ENCODE assay signal across 17 cellular contexts in genomic region chr13:78722700-78723099, GRCh38.
"Had no signal": no experiment of that assay in that cellular context is flagged by ENCODE, and none has a peak within 500 bp of the region (broad histone marks: within the 10 kb centered on the region; RNA-seq: fewer than 3 reads in every experiment).

No MANE protein-coding gene starts in this region.

- H3K79me2 ChIP-seq: hepatocyte had no signal

- H3K4me3 ChIP-seq: coronary artery, dorsolateral prefrontal cortex, esophagus muscularis mucosa, gastroesophageal sphincter, heart left ventricle, hepatocyte, left lung, lower lobe of right lung had no signal

- H3K27me3 ChIP-seq: foreskin keratinocyte, left lung had no signal

- H3K4me1 ChIP-seq: esophagus muscularis mucosa, foreskin keratinocyte, gastroesophageal sphincter, heart left ventricle, left lung, lower lobe of right lung had no signal

- ATAC-seq: foreskin keratinocyte; gastroesophageal sphincter; heart left ventricle; left cardiac atrium; left lung; left ventricle myocardium superior; lower lobe of right lung; naive thymus-derived CD4-positive, alpha-beta T cell had no signal

- H3K9me3 ChIP-seq: esophagus muscularis mucosa, gastroesophageal sphincter, heart left ventricle, left lung, lower lobe of right lung had no signal

- H3K27ac ChIP-seq: coronary artery, dorsolateral prefrontal cortex, esophagus muscularis mucosa, foreskin keratinocyte, gastroesophageal sphincter, heart left ventricle, hepatocyte, left lung, lower lobe of right lung had no signal

- H3K4me2 ChIP-seq: hepatocyte had no signal

- DNase-seq: dermis blood vessel endothelial cell; dorsolateral prefrontal cortex; effector CD4-positive, alpha-beta T cell; effector memory CD4-positive, alpha-beta T cell; foreskin keratinocyte; heart left ventricle; left cardiac atrium; left lung; left ventricle myocardium superior; lower lobe of right lung; mesenchymal stem cell; midbrain; naive thymus-derived CD4-positive, alpha-beta T cell had no signal

- H3K36me3 ChIP-seq: esophagus muscularis mucosa, gastroesophageal sphincter, heart left ventricle, left lung, lower lobe of right lung had no signal

- H2AFZ ChIP-seq: hepatocyte had no signal
